In the genomic region with DNA sequence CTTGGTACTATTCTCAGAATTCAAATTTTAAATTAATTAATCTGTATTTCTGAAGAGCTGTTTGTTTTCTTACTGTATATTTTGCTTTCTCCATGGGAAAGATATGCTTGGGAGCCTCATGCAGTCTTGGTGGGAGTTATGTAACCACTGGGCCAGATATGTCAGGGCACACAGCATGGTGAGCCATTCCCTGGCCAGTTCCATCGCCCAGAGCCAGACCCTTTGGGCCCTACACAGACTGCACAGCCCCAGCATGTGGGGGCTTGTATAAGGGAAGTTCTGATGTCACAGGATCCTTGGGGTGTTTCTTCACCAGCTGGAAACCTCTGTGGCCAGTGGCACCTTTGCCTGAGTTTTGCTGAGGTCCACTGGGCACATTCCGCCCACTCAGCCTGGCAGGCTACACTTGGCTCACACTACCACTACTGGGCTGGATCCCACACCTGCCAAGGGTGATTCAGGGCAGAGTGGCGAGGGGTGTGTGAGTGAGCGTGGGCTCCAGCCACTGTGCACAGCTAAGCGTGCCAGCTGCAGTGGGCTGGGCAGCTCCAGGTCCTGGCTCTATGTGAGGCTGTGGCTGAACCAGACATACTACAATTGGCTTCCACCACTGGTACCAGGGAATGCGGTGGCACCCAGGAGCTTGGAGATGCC, we compare ENCODE assay signal across 15 cellular contexts.
"Had no signal": no experiment of that assay in that cellular context is flagged by ENCODE, and none has a peak within 500 bp of the region (broad histone marks: within the 10 kb centered on the region; RNA-seq: fewer than 3 reads in every experiment).

No MANE protein-coding gene starts in this region.

- ATAC-seq: activated CD4-positive, CD25-positive, alpha-beta regulatory T cell treated with anti-CD3 and anti-CD28 coated beads, Interleukin-2, amount 50 U/mL, for 24 hours had no signal

- H3K9me3 Mint-ChIP-seq: naive B cell, neural progenitor cell had no signal

- H3K4me3 ChIP-seq: lung, neural progenitor cell, ovary, stomach, testis had no signal

- H3K27me3 ChIP-seq: neural progenitor cell, ovary, stomach, testis had no signal

- H3K36me3 Mint-ChIP-seq: naive B cell, neural progenitor cell had no signal

- H3K4me1 Mint-ChIP-seq: naive B cell, neural progenitor cell had no signal

- H3K36me3 ChIP-seq: neural progenitor cell, ovary had no signal

- DNase-seq: activated CD4-positive, alpha-beta T cell treated with anti-CD3 and anti-CD28 coated beads, Interleukin-2, amount 50 U/mL, for 1 hour; activated CD8-positive, alpha-beta memory T cell treated with anti-CD3 and anti-CD28 coated beads for 24 hours; hippocampal formation; kidney; naive B cell; ovary; retina; small intestine; stimulated activated CD4-positive, alpha-beta T cell treated with anti-CD3 and anti-CD28 coated beads, Interleukin-4, amount 100 ng/mL, for 4 hours; stimulated activated CD8-positive, alpha-beta memory T cell treated with anti-CD3 and anti-CD28 coated beads, Interleukin-4, amount 100 ng/mL, for 48 hours; stomach; testis had no signal

- H3K27ac Mint-ChIP-seq: naive B cell, neural progenitor cell had no signal

- H3K9me3 ChIP-seq: ovary, stomach, testis had no signal

- H3K4me3 Mint-ChIP-seq: naive B cell, neural progenitor cell had no signal
